In the genomic region with DNA sequence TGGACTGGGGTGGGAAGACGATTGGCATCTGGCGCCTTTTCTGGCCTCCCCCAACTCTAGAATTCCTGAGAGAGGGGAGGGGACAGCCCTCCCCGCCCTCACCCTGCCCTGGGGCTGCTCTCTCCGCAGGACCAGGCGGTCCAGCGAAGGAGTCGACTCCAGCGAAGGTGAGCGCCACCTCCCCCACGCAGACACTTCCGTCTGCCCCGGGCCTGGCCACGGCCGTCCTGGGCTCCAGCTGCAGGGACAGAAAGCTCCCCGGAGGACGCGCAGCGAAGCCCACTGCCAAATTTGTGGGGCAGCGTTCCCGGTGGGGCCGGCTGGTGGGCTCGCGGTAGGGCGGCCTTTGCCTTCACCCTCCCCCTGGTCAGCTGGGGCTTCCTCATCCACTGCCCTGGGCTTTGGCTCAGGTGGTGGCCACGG, we compare ENCODE assay signal across 8 cellular contexts. TPM values are rescaled to one million over a fixed set of nuclear protein-coding genes. Genes with fewer than 3 reads are reported as not detected.
DNase-seq lines count a peak whose midpoint lies in the region; ATAC-seq and TF ChIP-seq lines count a peak whose summit lies in the region.

No MANE protein-coding gene starts in this region.

- peak overlapping the region; percentile 40 for H3K4me2 ChIP-seq in Loucy (ENCODE audit: low read depth, low read length, poor library complexity, severe bottlenecking)

- H3K36me3 ChIP-seq in Loucy (ENCODE audit: insufficient read depth, low read length) (peaks cover 34% of the 10 kb centered on the region; the same call in 1 of the 2 replicates), lower lobe of right lung (peaks cover 56% of the 10 kb centered on the region)

- H3K4me3 ChIP-seq in AG10803 (ENCODE audit: low read length) (peak overlapping the region; percentile 58), Loucy (ENCODE audit: low read length, poor library complexity, severe bottlenecking) (peak overlapping the region; percentile 69), choroid plexus epithelial cell (ENCODE audit: low read depth, low read length) (peak overlapping the region; percentile 79), lower lobe of right lung (peak overlapping the region; percentile 98)

- H3K9me3 ChIP-seq in Loucy (ENCODE audit: insufficient read depth, low read depth, low read length) (no peaks in the 10 kb centered on the region), lower lobe of right lung (no peaks in the 10 kb centered on the region)

- H3K27ac ChIP-seq in lower lobe of right lung, result peak overlapping the region; percentile 85

- TF ChIP-seq CTCF in AG10803 (conservative IDR thresholded peaks at IDR 0.05; ENCODE audit: low read length) (no peak), Loucy (conservative IDR thresholded peaks at IDR 0.05; ENCODE audit: low read length) (no peak), choroid plexus epithelial cell (conservative IDR thresholded peaks at IDR 0.05; ENCODE audit: low read depth, low read length) (no peak), lower lobe of right lung (IDR thresholded peaks at IDR 0.05) (no peak)

- H2AFZ ChIP-seq in Loucy (ENCODE audit: low read length), result no peak overlapping the region

- H3K9ac ChIP-seq in Loucy (ENCODE audit: low read depth, low read length, poor library complexity, severe bottlenecking), result peak overlapping the region; percentile 54

- no peaks in the 10 kb centered on the region for H3K27me3 ChIP-seq in Loucy (ENCODE audit: insufficient read depth, low read length, poor library complexity, severe bottlenecking)
- no peaks in the 10 kb centered on the region for H3K27me3 ChIP-seq in lower lobe of right lung (ENCODE audit: low read depth)

- ATAC-seq in lower lobe of right lung (peak; percentile 61 to 63), HG03025 (IDR thresholded peaks at IDR 0.05; ENCODE audit: low FRiP score, unreplicated experiment) (no peak)

- H3K79me2 ChIP-seq in Loucy (ENCODE audit: insufficient read depth, low read length), result no peaks in the 10 kb centered on the region

- H3F3A ChIP-seq in Loucy (ENCODE audit: low read depth), result no peaks in the 10 kb centered on the region

- H4K20me1 ChIP-seq in Loucy (ENCODE audit: insufficient read depth, low read length, poor library complexity, severe bottlenecking), result no peaks in the 10 kb centered on the region

- no peak for DNase-seq in AG10803 (ENCODE audit: low read depth)
- DNase-seq in choroid plexus epithelial cell (ENCODE audit: low read depth), result no peak
- DNase-seq in lower lobe of right lung, result peak; percentile 71
- DNase-seq in ureter (ENCODE audit: low spot score), result peak; percentile 62
- DNase-seq in germinal center (ENCODE audit: low spot score), result no peak
- no peak for DNase-seq in NCI-H1417 treated with DMSO at 0.1 percent for 48 hours (lab: John Stamatoyannopoulos, UW)

- intact Hi-C loops in lower lobe of right lung (cut with DNase I), result no loop called here

- no peaks in the 10 kb centered on the region for H3K4me1 ChIP-seq in Loucy (ENCODE audit: insufficient read depth, low read length, poor library complexity, severe bottlenecking)
- peaks cover 29% of the 10 kb centered on the region for H3K4me1 ChIP-seq in lower lobe of right lung

- no peaks in the 10 kb centered on the region for H3K9me2 ChIP-seq in Loucy (replicated peaks; ENCODE audit: low read depth, low read length)

RNA-seq across cellular contexts. Expression of gene SSH3, which starts 0.7 kb away (rescaled TPM):
- total RNA-seq in lower lobe of right lung (37.7 TPM), ureter (258 TPM)

RNA-seq across cellular contexts. Expression of gene ANKRD13D, which starts 14.9 kb away (rescaled TPM):
- 66.9 TPM for total RNA-seq in lower lobe of right lung
- 110 TPM for total RNA-seq in ureter

RNA-seq across cellular contexts. Expression of gene GRK2, which starts 37.7 kb away (rescaled TPM):
- total RNA-seq in lower lobe of right lung, result 101 TPM
- 75.9 TPM for total RNA-seq in ureter

RNA-seq across cellular contexts. Expression of gene POLD4, which starts 49.3 kb away (rescaled TPM):
- total RNA-seq in lower lobe of right lung, result 86.6 TPM
- 57.9 TPM for total RNA-seq in ureter

Comparison
In these comparisons a context has a peak if more than half of its experiments do, and no peak if none do; other contexts are left out.
1. DNase-seq: peak in lower lobe of right lung (single experiment) and ureter (single experiment); none in AG10803 (single experiment), choroid plexus epithelial cell (single experiment), germinal center (single experiment) and NCI-H1417 treated with DMSO at 0.1 percent for 48 hours (single experiment).
2. Peak in every context shown above with its lines, with median percentiles within 50 percentile points of each other: H3K4me3 ChIP-seq.